Comparison of ENCODE assay signal across 8 cellular contexts in the genomic region with DNA sequence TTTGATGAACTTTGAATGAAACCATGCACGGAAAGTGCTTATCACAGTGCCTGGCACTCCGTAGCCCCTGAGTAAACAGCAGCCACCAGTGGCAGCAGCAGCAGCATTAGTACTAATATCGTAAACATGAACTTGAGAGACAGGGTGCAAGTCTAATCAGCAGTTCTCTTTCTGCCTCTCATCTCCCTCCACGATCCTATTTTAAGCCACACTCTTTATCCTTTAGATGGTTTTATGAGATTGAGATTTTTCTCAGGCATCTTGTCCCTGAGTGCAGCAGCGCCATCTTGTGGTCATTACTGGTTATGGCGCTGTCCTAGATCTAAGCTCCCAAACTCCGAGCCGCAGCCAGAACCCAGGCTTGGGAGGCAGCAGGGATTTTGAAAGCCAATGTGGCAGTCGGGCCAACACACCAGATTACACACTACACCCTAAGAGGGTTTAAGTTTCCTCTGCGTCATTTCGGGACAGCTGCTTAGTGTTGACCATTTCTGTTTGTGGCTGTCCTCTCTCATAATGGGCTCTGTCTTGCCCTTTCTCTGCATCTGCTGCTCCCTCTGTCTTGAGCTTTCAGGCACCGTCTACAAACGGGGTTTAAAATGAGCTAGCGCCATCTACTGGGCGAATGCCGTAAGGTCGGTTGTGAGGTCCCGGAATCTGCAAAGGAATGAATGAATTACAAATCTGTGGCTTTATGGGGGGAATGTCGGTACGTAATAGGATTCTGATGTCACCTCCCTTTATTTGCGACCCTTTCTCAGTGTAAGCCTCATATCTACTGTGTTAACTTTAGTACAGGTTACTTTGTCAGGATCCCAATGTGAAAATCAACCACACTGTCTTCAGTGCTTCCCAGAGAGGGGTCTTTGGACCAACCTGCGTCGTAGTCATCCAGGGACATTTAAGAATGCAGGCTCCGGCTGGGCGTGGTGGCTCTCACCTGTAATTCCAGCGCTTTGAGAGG.
DNase-seq lines count a peak whose midpoint lies in the region; ATAC-seq, FAIRE-seq and TF ChIP-seq lines count a peak whose summit lies in the region.

No MANE protein-coding gene starts in this region.

- no peaks in the 10 kb centered on the region for H3K4me1 ChIP-seq in BE2C

- intact Hi-C loops in left colon (cut with DNase I, micrococcal nuclease): loop anchor here in 1 of 2 donors (10.0 kb wide), 1 partner anchor 132 kb away; no protein-coding TSS in a partner anchor

- H3K27me3 ChIP-seq in BE2C: no peaks in the 10 kb centered on the region

- peak; percentile 86 for ATAC-seq in HG03439 (IDR thresholded peaks at IDR 0.05; ENCODE audit: unreplicated experiment)
- ATAC-seq in left colon: peak; percentile 94

- FAIRE-seq in GM19239 (lab: Jason Lieb, UNC): peak; percentile 96

- TF ChIP-seq CTCF in BE2C (IDR thresholded peaks at IDR 0.05; ENCODE audit: low read depth, low read length): peak; percentile 79

- peak overlapping the region; percentile 40 for H3K4me3 ChIP-seq in BE2C (ENCODE audit: low read depth, low read length)

- no peaks in the 10 kb centered on the region for H3K9me3 ChIP-seq in BE2C

- peak; percentile 78 for DNase-seq in BE2C
- peak; percentile 79 for DNase-seq in GM19239 (ENCODE audit: insufficient read length, low spot score)
- peak; percentile 88 for DNase-seq in NCI-H460 (ENCODE audit: extremely low read depth, low read depth)
- peak; percentile 82 to 89 for DNase-seq in activated CD4-positive, alpha-beta T cell treated with anti-CD3 and anti-CD28 coated beads for 4 hours
- peak; percentile 92 for DNase-seq in dedifferentiated amniotic fluid mesenchymal stem cell (ENCODE audit: extremely low spot score)
- peak; percentile 72 to 86 for DNase-seq in left colon
- peak; percentile 84 to 88 for DNase-seq in stimulated activated CD4-positive, alpha-beta T cell treated with anti-CD3 and anti-CD28 coated beads, Interleukin-2, amount 100 ng/mL, for 24 hours

- no peaks in the 10 kb centered on the region for H3K36me3 ChIP-seq in BE2C

Comparison
In these comparisons a context has a peak if more than half of its experiments do, and no peak if none do; other contexts are left out.
1. Peak in every context shown above with its lines: DNase-seq, ATAC-seq and H3K4me3 ChIP-seq.